ENCODE assay signal across 15 cellular contexts in genomic region chr10:7030134-7030855, GRCh38.
DNase-seq lines count a peak whose midpoint lies in the region; ATAC-seq and TF ChIP-seq lines count a peak whose summit lies in the region.
"Had no signal": no experiment of that assay in that cellular context is flagged by ENCODE, and none has a peak within 500 bp of the region (broad histone marks: within the 10 kb centered on the region; RNA-seq: fewer than 3 reads in every experiment).

No MANE protein-coding gene starts in this region.

- peaks cover 21% of the 10 kb centered on the region for H3K9me3 Mint-ChIP-seq in activated CD4-positive, alpha-beta memory T cell treated with anti-CD3 and anti-CD28 coated beads, Interleukin-2, amount 10 ng/mL, durations not matched to agents 7 days and 5 days
- H3K9me3 Mint-ChIP-seq in activated CD4-positive, alpha-beta memory T cell treated with anti-CD3 and anti-CD28 coated beads for 36 hours, result peaks cover 4% of the 10 kb centered on the region
- H3K9me3 Mint-ChIP-seq in IgD-negative memory B cell (peaks cover 0 to 8% (median 4%) of the 10 kb centered on the region in 3 donors), neural crest cell (peaks cover 6% of the 10 kb centered on the region)
- H3K9me3 Mint-ChIP-seq in central memory CD8-positive, alpha-beta T cell, result peaks cover 19% of the 10 kb centered on the region

- DNase-seq in activated CD4-positive, alpha-beta memory T cell treated with anti-CD3 and anti-CD28 coated beads, Interleukin-2, amount 10 ng/mL, durations not matched to agents 7 days and 5 days, result no peak
- no peak for DNase-seq in activated CD4-positive, alpha-beta memory T cell treated with anti-CD3 and anti-CD28 coated beads for 36 hours
- DNase-seq in central memory CD8-positive, alpha-beta T cell (ENCODE audit: low spot score in 2 of 2), result no peak
- DNase-seq in neural crest cell (ENCODE audit: low read depth, low spot score), result no peak
- DNase-seq in HUDEP-2 (lab: John Stamatoyannopoulos, UW; ENCODE audit: unreplicated experiment in 76 of 76), result no peak
- DNase-seq: 8988T, Caco-2, KG1, NCI-H1694 treated with DMSO at 0.1 percent for 48 hours, OCI-M1, SHP77 treated with DMSO at 0.1 percent for 48 hours had no signal

- ATAC-seq in central memory CD8-positive, alpha-beta T cell (replicated peaks; ENCODE audit: extremely low read depth, poor library complexity, severe bottlenecking), result peak; percentile 76
- no peak for ATAC-seq in activated CD4-positive, CD25-positive, alpha-beta regulatory T cell treated with anti-CD3 and anti-CD28 coated beads, Interleukin-2, amount 50 U/mL, for 24 hours
- no peak for ATAC-seq in HG03378 (IDR thresholded peaks at IDR 0.05; ENCODE audit: unreplicated experiment)

- TF ChIP-seq CTCF in neural crest cell (conservative IDR thresholded peaks at IDR 0.05), result no peak

- peak overlapping the region; percentile 69 for H3K27ac Mint-ChIP-seq in activated CD4-positive, alpha-beta memory T cell treated with anti-CD3 and anti-CD28 coated beads, Interleukin-2, amount 10 ng/mL, durations not matched to agents 7 days and 5 days
- no peak overlapping the region for H3K27ac Mint-ChIP-seq in activated CD4-positive, alpha-beta memory T cell treated with anti-CD3 and anti-CD28 coated beads for 36 hours
- H3K27ac Mint-ChIP-seq in IgD-negative memory B cell, result peak overlapping the region in 2 of 3 donors; percentile 58 to 86
- H3K27ac Mint-ChIP-seq in central memory CD8-positive, alpha-beta T cell (ENCODE audit: low read depth), result peak overlapping the region; percentile 91
- H3K27ac Mint-ChIP-seq in neural crest cell (ENCODE audit: unreplicated experiment), result peak overlapping the region; percentile 44
- H3K27ac Mint-ChIP-seq: CD14-positive monocyte had no signal

- CTCF ChIA-PET in activated CD4-positive, alpha-beta memory T cell treated with anti-CD3 and anti-CD28 coated beads, Interleukin-2, amount 10 ng/mL, durations not matched to agents 7 days and 5 days (lab: Charles Lee), result no interaction called here
- CTCF ChIA-PET in activated CD4-positive, alpha-beta memory T cell treated with anti-CD3 and anti-CD28 coated beads for 36 hours (lab: Charles Lee), result no interaction called here

- POLR2A ChIA-PET in activated CD4-positive, alpha-beta memory T cell treated with anti-CD3 and anti-CD28 coated beads, Interleukin-2, amount 10 ng/mL, durations not matched to agents 7 days and 5 days (lab: Charles Lee), result interaction anchor here (0.9 kb wide), 1 partner anchor 102 kb away, joined by 3 read pairs; no protein-coding TSS in a partner anchor
- POLR2A ChIA-PET in activated CD4-positive, alpha-beta memory T cell treated with anti-CD3 and anti-CD28 coated beads for 36 hours (lab: Charles Lee), result no interaction called here

- no peak overlapping the region for H3K4me3 Mint-ChIP-seq in activated CD4-positive, alpha-beta memory T cell treated with anti-CD3 and anti-CD28 coated beads, Interleukin-2, amount 10 ng/mL, durations not matched to agents 7 days and 5 days
- H3K4me3 Mint-ChIP-seq in activated CD4-positive, alpha-beta memory T cell treated with anti-CD3 and anti-CD28 coated beads for 36 hours, result no peak overlapping the region
- no peak overlapping the region for H3K4me3 Mint-ChIP-seq in IgD-negative memory B cell
- H3K4me3 Mint-ChIP-seq in central memory CD8-positive, alpha-beta T cell, result peak overlapping the region; percentile 58
- H3K4me3 Mint-ChIP-seq in neural crest cell, result no peak overlapping the region
- H3K4me3 Mint-ChIP-seq: CD14-positive monocyte had no signal

- intact Hi-C loops in activated CD4-positive, alpha-beta memory T cell treated with anti-CD3 and anti-CD28 coated beads for 36 hours (cut with micrococcal nuclease), result no loop called here

- peaks cover 21% of the 10 kb centered on the region for H3K36me3 Mint-ChIP-seq in activated CD4-positive, alpha-beta memory T cell treated with anti-CD3 and anti-CD28 coated beads, Interleukin-2, amount 10 ng/mL, durations not matched to agents 7 days and 5 days (ENCODE audit: low read depth)
- H3K36me3 Mint-ChIP-seq in activated CD4-positive, alpha-beta memory T cell treated with anti-CD3 and anti-CD28 coated beads for 36 hours, result no peaks in the 10 kb centered on the region
- H3K36me3 Mint-ChIP-seq in IgD-negative memory B cell (peaks cover 4% of the 10 kb centered on the region), neural crest cell (ENCODE audit: low read depth) (no peaks in the 10 kb centered on the region)
- H3K36me3 Mint-ChIP-seq in central memory CD8-positive, alpha-beta T cell (ENCODE audit: insufficient read depth), result peaks cover 8% of the 10 kb centered on the region
- H3K36me3 Mint-ChIP-seq: CD14-positive monocyte had no signal

- peaks cover 68% of the 10 kb centered on the region for H3K4me1 Mint-ChIP-seq in activated CD4-positive, alpha-beta memory T cell treated with anti-CD3 and anti-CD28 coated beads, Interleukin-2, amount 10 ng/mL, durations not matched to agents 7 days and 5 days
- peaks cover 30% of the 10 kb centered on the region for H3K4me1 Mint-ChIP-seq in activated CD4-positive, alpha-beta memory T cell treated with anti-CD3 and anti-CD28 coated beads for 36 hours (ENCODE audit: low read depth)
- H3K4me1 Mint-ChIP-seq in IgD-negative memory B cell (peaks cover 0 to 1% (median 0%) of the 10 kb centered on the region in 3 donors), neural crest cell (no peaks in the 10 kb centered on the region)
- H3K4me1 Mint-ChIP-seq in central memory CD8-positive, alpha-beta T cell, result peaks cover 74% of the 10 kb centered on the region

- peaks cover 3% of the 10 kb centered on the region for H3K27me3 Mint-ChIP-seq in activated CD4-positive, alpha-beta memory T cell treated with anti-CD3 and anti-CD28 coated beads, Interleukin-2, amount 10 ng/mL, durations not matched to agents 7 days and 5 days
- H3K27me3 Mint-ChIP-seq in activated CD4-positive, alpha-beta memory T cell treated with anti-CD3 and anti-CD28 coated beads for 36 hours, result no peaks in the 10 kb centered on the region
- H3K27me3 Mint-ChIP-seq in IgD-negative memory B cell (no peaks in the 10 kb centered on the region), neural crest cell (ENCODE audit: low read depth) (no peaks in the 10 kb centered on the region)
- no peaks in the 10 kb centered on the region for H3K27me3 Mint-ChIP-seq in central memory CD8-positive, alpha-beta T cell
